Comparison of ENCODE assay signal across 1 cellular context in genomic region chr16:77190478-77191258, GRCh38.
TF ChIP-seq lines count a peak whose summit lies in the region.

TSS of gene MON1B (plus strand) at chr16:77191190. CDS start at chr16:77191486, 296 bp downstream.

TF ChIP-seq in HepG2, 621 proteins besides CTCF, POLR2A, EP300 and RAD21 (continued from another document and continues in another):
- TF ChIP-seq SOX13 (IDR thresholded peaks at IDR 0.05) (no peak), SOX13 (CRISPR knock-in tag; conservative IDR thresholded peaks at IDR 0.05 in 1 of 2, IDR thresholded peaks at IDR 0.05 in 1 of 2) (no peak), MYPOP (CRISPR knock-in tag; IDR thresholded peaks at IDR 0.05) (peak; percentile 69), CBX5 (CRISPR knock-in tag; IDR thresholded peaks at IDR 0.05; ENCODE audit: borderline replicate concordance) (peak; percentile 60; the same call in 1 of the 2 replicates), ISL2 (CRISPR knock-in tag; IDR thresholded peaks at IDR 0.05) (peak; percentile 56; the same call in 1 of the 2 replicates), ZNF20 (CRISPR knock-in tag; IDR thresholded peaks at IDR 0.05) (no peak), SYNCRIP (IDR thresholded peaks at IDR 0.05; ENCODE audit: insufficient read depth, low read depth, low read length) (no peak), ARID4A (CRISPR knock-in tag; IDR thresholded peaks at IDR 0.05; ENCODE audit: borderline replicate concordance) (peak; percentile 98), ZIK1 (CRISPR knock-in tag; IDR thresholded peaks at IDR 0.05; ENCODE audit: borderline replicate concordance, low read depth) (no peak), JARID2 (CRISPR knock-in tag; IDR thresholded peaks at IDR 0.05; ENCODE audit: insufficient replicate concordance) (peak; percentile 87), KLF6 (CRISPR knock-in tag; IDR thresholded peaks at IDR 0.05) (peak; percentile 22; the same call in 1 of the 2 replicates), SNAPC5 (CRISPR knock-in tag; IDR thresholded peaks at IDR 0.05; ENCODE audit: borderline replicate concordance) (no peak; the same call in 1 of the 2 replicates), TEF (CRISPR knock-in tag; IDR thresholded peaks at IDR 0.05) (0 out of 2 replicates have a peak, but pooled peaks have one; percentile 9), KAT8 (CRISPR knock-in tag; IDR thresholded peaks at IDR 0.05) (peak; percentile 98), KLF13 (CRISPR knock-in tag; IDR thresholded peaks at IDR 0.05) (0 out of 2 replicates have a peak, but pooled peaks have one; percentile 66), FUBP1 (CRISPR knock-in tag; IDR thresholded peaks at IDR 0.05; ENCODE audit: borderline replicate concordance) (peak; percentile 82), RBAK (CRISPR knock-in tag; IDR thresholded peaks at IDR 0.05) (no peak), BATF2 (CRISPR knock-in tag; IDR thresholded peaks at IDR 0.05) (no peak), ARNT (IDR thresholded peaks at IDR 0.05) (no peak), ZNF749 (CRISPR knock-in tag; IDR thresholded peaks at IDR 0.05; ENCODE audit: borderline replicate concordance) (peak; percentile 93), NCOA5 (CRISPR knock-in tag; IDR thresholded peaks at IDR 0.05) (no peak), AHR (CRISPR knock-in tag; IDR thresholded peaks at IDR 0.05) (no peak), ARID3A (IDR thresholded peaks at IDR 0.05; ENCODE audit: low read depth, low read length) (no peak), ZNF234 (CRISPR knock-in tag; conservative IDR thresholded peaks at IDR 0.05) (no peak), MYNN (CRISPR knock-in tag; IDR thresholded peaks at IDR 0.05; ENCODE audit: low read depth) (peak; percentile 77; the same call in 1 of the 2 replicates), TFDP1 (CRISPR knock-in tag; IDR thresholded peaks at IDR 0.05; ENCODE audit: borderline replicate concordance) (peak; percentile 86), YEATS2 (CRISPR knock-in tag; IDR thresholded peaks at IDR 0.05; ENCODE audit: borderline replicate concordance) (peak; percentile 82), ZBTB39 (CRISPR knock-in tag; IDR thresholded peaks at IDR 0.05) (no peak), MYC (CRISPR knock-in tag; IDR thresholded peaks at IDR 0.05; ENCODE audit: borderline replicate concordance) (0 out of 2 replicates have a peak, but pooled peaks have one; percentile 39), REST (IDR thresholded peaks at IDR 0.05; ENCODE audit: borderline replicate concordance in 1 of 2, low read depth in 1 of 2, low read length in 2 of 2) (no peak; a peak in 1 of 4 replicates)
